ENCODE assay signal across 24 cellular contexts in genomic region chr5:167229751-167230150, GRCh38.
"Had no signal": no experiment of that assay in that cellular context is flagged by ENCODE, and none has a peak within 500 bp of the region (broad histone marks: within the 10 kb centered on the region; RNA-seq: fewer than 3 reads in every experiment).

No MANE protein-coding gene starts in this region.

- H3K9ac ChIP-seq: SK-N-SH had no signal

- DNase-seq: activated CD4-positive, alpha-beta memory T cell treated with anti-CD3 and anti-CD28 coated beads for 36 hours; activated CD4-positive, alpha-beta T cell treated with anti-CD3 and anti-CD28 coated beads, Interleukin-2, amount 10 ng/mL, durations not matched to agents 7 days and 5 days; activated CD4-positive, CD25-positive, alpha-beta regulatory T cell; activated CD8-positive, alpha-beta memory T cell treated with anti-CD3 and anti-CD28 coated beads for 24 hours; activated effector memory CD4-positive, alpha-beta T cell treated with anti-CD3 and anti-CD28 coated beads, Interleukin-2, amount 50 U/mL, for 16 hours; activated naive CD4-positive, alpha-beta T cell treated with Interleukin-2 at 50 U/mL for 16 hours; activated naive CD8-positive, alpha-beta T cell treated with anti-CD3 and anti-CD28 coated beads, Interleukin-2, amount 50 U/mL, for 24 hours; activated T-cell treated with anti-CD3 and anti-CD28 coated beads, Interleukin-2, amount 50 U/mL, for 4 hours; brain microvascular endothelial cell; central memory CD4-positive, alpha-beta T cell; Karpas-422; NCI-H1105 treated with DMSO at 0.1 percent for 48 hours; NCI-H1436 treated with DMSO at 0.1 percent for 48 hours; NCI-H187; NCI-H2081; NCI-H446; NCI-H524; Peyer's patch; Right ventricle myocardium superior; SK-N-SH; T-helper 1 cell had no signal

- H3K4me1 ChIP-seq: Peyer's patch, SJCRH30 had no signal

- H3K27ac ChIP-seq: brain microvascular endothelial cell, Peyer's patch, RWPE1, SJCRH30, VCaP had no signal

- H3K4me3 ChIP-seq: Peyer's patch, SJCRH30 had no signal

- H3K36me3 ChIP-seq: brain microvascular endothelial cell, Peyer's patch, SJCRH30 had no signal

- H3K27me3 ChIP-seq: brain microvascular endothelial cell, Peyer's patch, SJCRH30 had no signal

- H3K4me2 ChIP-seq: SK-N-SH had no signal

- H3K9me3 ChIP-seq: SK-N-SH had no signal
